In the genomic region with DNA sequence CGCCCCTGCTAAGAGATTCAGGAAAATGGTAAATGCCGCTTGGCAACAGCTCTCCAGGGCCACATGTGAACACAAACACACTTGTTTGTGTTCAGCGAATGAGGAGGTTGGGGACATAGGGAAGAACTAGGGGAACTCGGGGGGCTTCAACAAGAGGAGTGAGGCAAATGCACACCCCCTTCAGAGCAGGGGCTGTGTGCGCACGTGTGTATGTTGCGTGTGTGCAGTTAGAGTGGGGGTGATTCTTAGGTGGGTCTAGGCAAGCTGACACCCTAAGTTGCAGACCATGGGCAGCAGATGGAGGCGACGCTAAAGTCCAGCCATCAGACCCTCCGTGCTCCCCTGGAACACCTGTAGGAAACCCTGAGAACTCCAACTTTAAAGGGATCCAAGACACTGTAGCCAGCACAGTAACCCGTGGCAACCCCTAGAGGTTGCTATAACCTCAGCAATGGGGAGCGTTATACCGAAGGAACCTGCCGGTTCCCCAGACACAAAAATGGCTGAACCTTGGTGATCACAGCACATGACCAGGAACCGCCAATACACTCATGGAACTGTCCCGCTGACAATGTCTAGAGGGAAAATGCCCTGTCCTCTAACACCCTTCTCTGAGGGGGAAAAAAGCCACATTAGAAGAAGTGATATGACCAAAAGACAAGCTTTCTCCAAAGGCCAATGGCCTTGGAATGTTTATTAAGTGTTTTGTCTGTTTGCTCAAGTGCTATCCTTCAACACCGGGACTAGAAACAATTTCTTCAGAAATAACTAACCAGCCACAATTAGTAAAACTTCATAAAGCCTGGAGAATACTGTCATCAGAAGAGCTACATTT, we compare ENCODE assay signal across 9 cellular contexts.
DNase-seq lines count a peak whose midpoint lies in the region; FAIRE-seq and TF ChIP-seq lines count a peak whose summit lies in the region.
"Had no signal": no experiment of that assay in that cellular context is flagged by ENCODE, and none has a peak within 500 bp of the region (broad histone marks: within the 10 kb centered on the region; RNA-seq: fewer than 3 reads in every experiment).

No MANE protein-coding gene starts in this region.

- H3K36me3 Mint-ChIP-seq in H9 (ENCODE audit: insufficient read depth in 1 of 3, low read depth in 3 of 3), result peaks cover 18 to 20% (median 20%) of the 10 kb centered on the region in 3 experiments
- H3K36me3 Mint-ChIP-seq in CD4-positive, alpha-beta memory T cell, result peaks cover 16 to 19% of the 10 kb centered on the region in 2 donors

- H3K4me3 ChIP-seq in cardiac fibroblast (replicated peaks in 1 of 2; ENCODE audit: low read depth in 2 of 2, low read length in 2 of 2) (no peak overlapping the region), keratinocyte (ENCODE audit: control insufficient read depth in 2 of 3, extremely low read depth in 1 of 3, insufficient read depth in 2 of 3, low read depth in 1 of 3, low read length in 3 of 3) (no peak overlapping the region)
- H3K4me3 ChIP-seq in CD4-positive, alpha-beta memory T cell (ENCODE audit: low read length in 2 of 2), result no peak overlapping the region

- no peak overlapping the region for H2BK12ac ChIP-seq in H9 (ENCODE audit: insufficient read length, low read depth, low read length)

- H2AFZ ChIP-seq in H9 (ENCODE audit: low read length), result no peak overlapping the region
- no peak overlapping the region for H2AFZ ChIP-seq in keratinocyte (ENCODE audit: control insufficient read depth, low read length)

- TF ChIP-seq CTCF in H9 (conservative IDR thresholded peaks at IDR 0.05) (peak; percentile 89), cardiac fibroblast (IDR thresholded peaks at IDR 0.05; ENCODE audit: low read depth, low read length) (peak; percentile 86), keratinocyte (optimal IDR thresholded peaks at IDR 0.05 in 1 of 3, IDR thresholded peaks at IDR 0.05 in 1 of 3, conservative IDR thresholded peaks at IDR 0.05 in 1 of 3; ENCODE audit: extremely low read depth in 1 of 3, insufficient read depth in 2 of 3, low read length in 3 of 3) (peak; percentile 77 to 91 (median 86))

- H3K9ac ChIP-seq in H9 (ENCODE audit: extremely low read depth, insufficient read length, low read length), result no peak overlapping the region
- no peak overlapping the region for H3K9ac ChIP-seq in keratinocyte (ENCODE audit: control insufficient read depth, extremely low read depth, insufficient read depth, low read length)

- no peak overlapping the region for H3T11ph ChIP-seq in H9 (ENCODE audit: low read length)

- no peak overlapping the region for H3K27ac Mint-ChIP-seq in H9
- no peak overlapping the region for H3K27ac Mint-ChIP-seq in CD4-positive, alpha-beta memory T cell
- H3K27ac Mint-ChIP-seq: T-cell had no signal

- FAIRE-seq in keratinocyte (lab: Jason Lieb, UNC) (peak; percentile 86), RCC 7860 (lab: Jason Lieb, UNC) (no peak)

- no peak overlapping the region for H3K4me3 Mint-ChIP-seq in H9
- H3K4me3 Mint-ChIP-seq in CD4-positive, alpha-beta memory T cell, result no peak overlapping the region
- H3K4me3 Mint-ChIP-seq: T-cell had no signal

- no peak overlapping the region for H2AK5ac ChIP-seq in H9 (ENCODE audit: insufficient read length, low read length)

- no peak overlapping the region for H3K23ac ChIP-seq in H9 (ENCODE audit: insufficient read length, low read depth, low read length)

- WGBS in H9 (ENCODE audit: extremely low coverage, insufficient read length, low lambda C conversion rate), result no CpG with 5 or more reads among the region's 17 CpGs

- H2BK15ac ChIP-seq in H9 (ENCODE audit: low read depth, low read length), result no peak overlapping the region

- no peaks in the 10 kb centered on the region for H3K36me3 ChIP-seq in keratinocyte (ENCODE audit: control insufficient read depth in 2 of 2, extremely low read depth in 1 of 2, insufficient read depth in 2 of 2, low read length in 2 of 2)
- H3K36me3 ChIP-seq in CD4-positive, alpha-beta memory T cell (ENCODE audit: insufficient read depth, low read length), result no peaks in the 10 kb centered on the region

- no peaks in the 10 kb centered on the region for H3K9me1 ChIP-seq in keratinocyte (ENCODE audit: control insufficient read depth, extremely low read depth, insufficient read depth, low read length)

- H3K4me1 ChIP-seq in H9 (ENCODE audit: insufficient read depth, low read length), result no peaks in the 10 kb centered on the region
- peaks cover 2% of the 10 kb centered on the region for H3K4me1 ChIP-seq in keratinocyte (ENCODE audit: control insufficient read depth, extremely low read depth, insufficient read depth, low read length)
- H3K4me1 ChIP-seq in CD4-positive, alpha-beta memory T cell (ENCODE audit: insufficient read depth, low read length), result no peaks in the 10 kb centered on the region

- H3K4ac ChIP-seq in H9 (ENCODE audit: low read depth, low read length), result no peak overlapping the region

- DNase-seq in EL (peak; percentile 65), H9 (peak; percentile 78), NCI-H460 (ENCODE audit: extremely low read depth, low read depth) (peak; percentile 36), cardiac fibroblast (ENCODE audit: low read depth in 2 of 2) (peak; percentile 80 to 85), keratinocyte (ENCODE audit: low read depth, low spot score) (no peak), substantia nigra (lab: John Stamatoyannopoulos, UW) (peak in 36 of 49 donors; percentile 3 to 61 (median 20)), RCC 7860 (ENCODE audit: low spot score) (no peak)
- no peak for DNase-seq in CD4-positive, alpha-beta memory T cell

- no peak overlapping the region for H3K27ac ChIP-seq in H9 (ENCODE audit: insufficient read length, low read depth, low read length)
- H3K27ac ChIP-seq in keratinocyte (ENCODE audit: control insufficient read depth, insufficient read depth, low read length), result no peak overlapping the region
- no peak overlapping the region for H3K27ac ChIP-seq in substantia nigra (ENCODE audit: low read depth, low read length, poor library complexity, severe bottlenecking)
- no peak overlapping the region for H3K27ac ChIP-seq in CD4-positive, alpha-beta memory T cell (ENCODE audit: low read depth, low read length)

- no peak overlapping the region for H2BK120ac ChIP-seq in H9 (ENCODE audit: low read depth, low read length, poor library complexity, severe bottlenecking)

- no peaks in the 10 kb centered on the region for H3K79me2 ChIP-seq in H9 (ENCODE audit: insufficient read depth, low read length)
- H3K79me2 ChIP-seq in keratinocyte (ENCODE audit: control insufficient read depth, insufficient read depth, low read length), result no peaks in the 10 kb centered on the region

- H4K8ac ChIP-seq in H9 (replicated peaks; ENCODE audit: insufficient read length, low read depth, low read length), result no peak overlapping the region

- H3K56ac ChIP-seq in H9 (ENCODE audit: insufficient read length, low read depth, low read length), result no peak overlapping the region

- H4K91ac ChIP-seq in H9 (ENCODE audit: insufficient read length, low read depth, low read length), result no peak overlapping the region

- dilution Hi-C loops in keratinocyte (cut with MboI; ENCODE audit: extremely low pct_ligation_motif_present, low sequenced_read_pairs), result no loop called here

- 0 out of 4 replicates have a peak, but pooled peaks cover 0 to 2% of the 10 kb centered on the region in 2 experiments for H3K4me1 Mint-ChIP-seq in H9
- H3K4me1 Mint-ChIP-seq in CD4-positive, alpha-beta memory T cell, result no peaks in the 10 kb centered on the region
- H3K4me1 Mint-ChIP-seq: T-cell had no signal

- peaks cover 16% of the 10 kb centered on the region for H3K27me3 Mint-ChIP-seq in H9 (ENCODE audit: low read depth)
- H3K27me3 Mint-ChIP-seq in CD4-positive, alpha-beta memory T cell, result peaks cover 1 to 6% of the 10 kb centered on the region in 2 donors
- H3K27me3 Mint-ChIP-seq: T-cell had no signal

- H2BK20ac ChIP-seq in H9 (ENCODE audit: low read depth, low read length, poor library complexity, severe bottlenecking), result no peak overlapping the region

- no peaks in the 10 kb centered on the region for H3K23me2 ChIP-seq in H9 (ENCODE audit: insufficient read length, low read depth, low read length, poor library complexity, severe bottlenecking)

- POLR2A ChIA-PET in CD4-positive, alpha-beta memory T cell (lab: Charles Lee; ENCODE audit: partially characterized antibody), result no interaction called here

- H4K5ac ChIP-seq in H9 (ENCODE audit: insufficient read length, low read depth, low read length), result no peak overlapping the region

- no peak overlapping the region for H3K14ac ChIP-seq in H9 (ENCODE audit: insufficient read depth, low read length)

- H2BK5ac ChIP-seq in H9 (ENCODE audit: insufficient read length, low read length), result no peak overlapping the region

- H3K79me1 ChIP-seq in H9 (ENCODE audit: insufficient read depth, low read depth, low read length, poor library complexity, severe bottlenecking), result no peaks in the 10 kb centered on the region

- H3K4me2 ChIP-seq in H9 (ENCODE audit: insufficient read depth, insufficient read length, low read length), result no peak overlapping the region
- no peak overlapping the region for H3K4me2 ChIP-seq in keratinocyte (ENCODE audit: control insufficient read depth, extremely low read depth, insufficient read depth, low read depth, low read length)

- CTCF ChIA-PET in CD4-positive, alpha-beta memory T cell (lab: Charles Lee; ENCODE audit: partially characterized antibody), result no interaction called here

- intact Hi-C loops in CD4-positive, alpha-beta memory T cell (cut with micrococcal nuclease), result no loop called here

- no peak overlapping the region for H3K18ac ChIP-seq in H9 (ENCODE audit: insufficient read length, low read depth, low read length)

- peaks cover 27 to 31% of the 10 kb centered on the region in 2 experiments for H3K9me3 Mint-ChIP-seq in H9
- peaks cover 5 to 52% (median 35%) of the 10 kb centered on the region in 8 donors for H3K9me3 Mint-ChIP-seq in CD4-positive, alpha-beta memory T cell

- H4K20me1 ChIP-seq in H9 (ENCODE audit: control insufficient read depth, insufficient read depth, insufficient read length) (no peaks in the 10 kb centered on the region), keratinocyte (ENCODE audit: control insufficient read depth, extremely low read depth, insufficient read depth, low read length) (no peaks in the 10 kb centered on the region)

- H3K9me3 ChIP-seq in H9 (ENCODE audit: control insufficient read depth, low read depth, low read length) (peaks cover 6% of the 10 kb centered on the region), keratinocyte (ENCODE audit: control insufficient read depth, low read depth, low read length) (no peaks in the 10 kb centered on the region)
- H3K9me3 ChIP-seq in CD4-positive, alpha-beta memory T cell (ENCODE audit: control insufficient read depth in 1 of 2, low read length in 2 of 2), result peaks cover 0 to 24% of the 10 kb centered on the region in 2 donors

- H3K27me3 ChIP-seq in H9 (ENCODE audit: insufficient read depth, low read length) (no peaks in the 10 kb centered on the region), keratinocyte (ENCODE audit: control insufficient read depth, extremely low read depth, insufficient read depth, low read length) (no peaks in the 10 kb centered on the region)
- H3K27me3 ChIP-seq in CD4-positive, alpha-beta memory T cell (ENCODE audit: insufficient read depth, low read length), result no peaks in the 10 kb centered on the region

Comparison
In these comparisons a context has a peak if more than half of its experiments do, and no peak if none do; other contexts are left out.
1. DNase-seq: peak in EL (single experiment), H9 (single experiment), NCI-H460 (single experiment), cardiac fibroblast (2 of 2) and substantia nigra (36 of 49); none in keratinocyte (single experiment), CD4-positive, alpha-beta memory T cell (0 of 5) and RCC 7860 (single experiment).
2. Peak in every context shown above with its lines, with median percentiles within 50 percentile points of each other: CTCF ChIP-seq.